ENCODE assay signal across 2 cellular contexts in genomic region chr17:986322-986929, GRCh38.
TF ChIP-seq lines count a peak whose summit lies in the region.

No MANE protein-coding gene starts in this region.

TF ChIP-seq in GM23338, 12 proteins besides CTCF, POLR2A, EP300 and RAD21:
- TF ChIP-seq REST (IDR thresholded peaks at IDR 0.05; ENCODE audit: unreplicated experiment) (no peak), ZNF114 (CRISPR knock-in tag; IDR thresholded peaks at IDR 0.05) (no peak), JUNB (IDR thresholded peaks at IDR 0.05; ENCODE audit: unreplicated experiment) (no peak), CREB1 (CRISPR knock-in tag; IDR thresholded peaks at IDR 0.05; ENCODE audit: low read depth) (no peak), EZH2 (IDR thresholded peaks at IDR 0.05; ENCODE audit: low read depth, unreplicated experiment) (no peak), POLR2AphosphoS5 (IDR thresholded peaks at IDR 0.05; ENCODE audit: low read depth) (no peak), ZNF462 (CRISPR knock-in tag; IDR thresholded peaks at IDR 0.05) (no peak), ZNF331 (CRISPR knock-in tag; IDR thresholded peaks at IDR 0.05; ENCODE audit: low read depth) (no peak), NANOG (IDR thresholded peaks at IDR 0.05; ENCODE audit: borderline replicate concordance) (no peak), EZH2phosphoT487 (IDR thresholded peaks at IDR 0.05; ENCODE audit: unreplicated experiment) (no peak), STAT1 (IDR thresholded peaks at IDR 0.05; ENCODE audit: unreplicated experiment) (no peak), ETS1 (IDR thresholded peaks at IDR 0.05) (no peak)
TF ChIP-seq in GM23338: peak in this region for 0.

TF ChIP-seq in IMR-90, 13 proteins besides CTCF, POLR2A, EP300 and RAD21 (continued from another document):
- no peak for TF ChIP-seq RCOR1 (IDR thresholded peaks at IDR 0.05; ENCODE audit: insufficient replicate concordance, low read length)
- TF ChIP-seq NFE2L2 (IDR thresholded peaks at IDR 0.05; ENCODE audit: low read depth, low read length), result no peak
- no peak for TF ChIP-seq MAFK (IDR thresholded peaks at IDR 0.05; ENCODE audit: low read depth, low read length)
- no peak for TF ChIP-seq FOS (IDR thresholded peaks at IDR 0.05; ENCODE audit: low read depth, low read length)
- no peak for TF ChIP-seq CEBPB (IDR thresholded peaks at IDR 0.05; ENCODE audit: low read depth, low read length)
- TF ChIP-seq RFX5 (IDR thresholded peaks at IDR 0.05; ENCODE audit: low read depth, low read length), result no peak
- TF ChIP-seq SMC3 (IDR thresholded peaks at IDR 0.05; ENCODE audit: low read depth, low read length), result no peak
- no peak for TF ChIP-seq MXI1 (IDR thresholded peaks at IDR 0.05; ENCODE audit: borderline replicate concordance, low read depth, low read length)
- TF ChIP-seq MAZ (IDR thresholded peaks at IDR 0.05; ENCODE audit: borderline replicate concordance, low read depth, low read length), result no peak
- TF ChIP-seq BHLHE40 (IDR thresholded peaks at IDR 0.05; ENCODE audit: low read depth, low read length), result no peak
- no peak for TF ChIP-seq ELK1 (IDR thresholded peaks at IDR 0.05; ENCODE audit: borderline replicate concordance, low read depth, low read length)
- TF ChIP-seq USF2 (IDR thresholded peaks at IDR 0.05; ENCODE audit: low read depth, low read length), result no peak
